27 cellular contexts compared by ENCODE assay signal in the genomic region with DNA sequence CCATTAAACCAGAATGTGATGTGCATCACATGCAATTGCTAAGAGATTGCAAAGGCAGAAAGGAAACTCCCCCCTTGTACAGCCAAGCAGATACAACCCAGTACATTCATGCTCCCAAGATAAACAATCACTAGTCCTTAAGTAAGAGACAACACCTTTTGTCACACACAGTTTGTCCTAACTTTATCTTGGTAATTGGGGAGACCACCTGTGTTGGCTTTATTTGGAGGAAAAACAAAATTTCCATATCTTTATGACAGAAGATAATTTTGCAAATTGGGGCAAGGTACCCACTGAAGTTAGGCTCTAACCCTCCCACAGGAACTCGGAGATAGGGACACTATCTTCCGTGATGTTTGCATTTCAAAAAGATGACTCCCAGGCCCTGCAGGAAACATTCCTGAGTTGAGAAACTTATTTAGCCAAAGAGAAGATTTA.
"Had no signal": no experiment of that assay in that cellular context is flagged by ENCODE, and none has a peak within 500 bp of the region (broad histone marks: within the 10 kb centered on the region; RNA-seq: fewer than 3 reads in every experiment).

No MANE protein-coding gene starts in this region.

- H3K36me3 ChIP-seq: breast epithelium, esophagus muscularis mucosa, lower lobe of right lung, transverse colon, vagina had no signal

- H3K9me3 Mint-ChIP-seq: endodermal cell; natural killer cell treated with Interleukin-12 subunit alpha and Interleukin-12 subunit beta and Interleukin-15 and Interleukin-18, amount 100 ng/mL, for 72 hours had no signal

- H3K4me1 ChIP-seq: breast epithelium, lower lobe of right lung, testis, transverse colon, vagina had no signal

- H3K27me3 Mint-ChIP-seq: activated CD4-positive, alpha-beta memory T cell treated with anti-CD3 and anti-CD28 coated beads for 36 hours; dendritic cell treated with granulocyte-macrophage colony-stimulating factor and Interleukin-4, amounts not matched to agents 40 ng/mL and 50 ng/mL, for 4 days; natural killer cell treated with Interleukin-12 subunit alpha and Interleukin-12 subunit beta and Interleukin-15 and Interleukin-18, amount 100 ng/mL, for 72 hours had no signal

- H3K27ac Mint-ChIP-seq: activated CD4-positive, alpha-beta memory T cell treated with anti-CD3 and anti-CD28 coated beads for 36 hours; dendritic cell treated with granulocyte-macrophage colony-stimulating factor and Interleukin-4, amounts not matched to agents 40 ng/mL and 50 ng/mL, for 4 days; endodermal cell; natural killer cell treated with Interleukin-12 subunit alpha and Interleukin-12 subunit beta and Interleukin-15 and Interleukin-18, amount 100 ng/mL, for 72 hours had no signal

- H3K9me3 ChIP-seq: lower lobe of right lung, mucosa of descending colon, testis, transverse colon, vagina had no signal

- DNase-seq: activated CD4-positive, alpha-beta memory T cell treated with anti-CD3 and anti-CD28 coated beads for 36 hours; activated CD4-positive, alpha-beta T cell treated with anti-CD3 and anti-CD28 coated beads for 48 hours; activated CD8-positive, alpha-beta memory T cell treated with anti-CD3 and anti-CD28 coated beads, Interleukin-2, amount 50 U/mL, for 4 hours; activated gamma-delta T cell; activated naive CD4-positive, alpha-beta T cell treated with anti-CD3 and anti-CD28 coated beads, Interleukin-2, amount 50 U/mL, for 16 hours; activated T-cell treated with anti-CD3 and anti-CD28 coated beads, Interleukin-2, amount 50 U/mL, for 1 hour; amygdala; central memory CD4-positive, alpha-beta T cell; endodermal cell; foreskin melanocyte; heart right ventricle; kidney glomerular epithelial cell; lower lobe of right lung; mucosa of descending colon; posterior cingulate gyrus; right cardiac atrium; stimulated activated CD4-positive, alpha-beta T cell treated with anti-CD3 and anti-CD28 coated beads, Interleukin-2, amount 100 ng/mL, for 48 hours; stimulated activated naive CD8-positive, alpha-beta T cell treated with anti-CD3 and anti-CD28 coated beads, Interleukin-15, Interleukin-2, amounts not matched to agents 100 U/mL and 50 U/mL, for 24 hours; testis; transverse colon had no signal

- H3K4me3 ChIP-seq: breast epithelium, esophagus muscularis mucosa, heart right ventricle, lower lobe of right lung, mucosa of descending colon, testis, transverse colon, vagina had no signal

- H3K27ac ChIP-seq: breast epithelium, esophagus muscularis mucosa, heart right ventricle, lower lobe of right lung, testis, transverse colon, vagina had no signal

- ATAC-seq: activated CD4-positive, CD25-positive, alpha-beta regulatory T cell treated with anti-CD3 and anti-CD28 coated beads, Interleukin-2, amount 50 U/mL, for 24 hours; heart right ventricle; left lobe of liver; lower lobe of right lung; mucosa of descending colon; natural killer cell treated with Interleukin-12 subunit alpha and Interleukin-12 subunit beta and Interleukin-15 and Interleukin-18, amount 100 ng/mL, for 72 hours; right cardiac atrium; stimulated activated naive CD8-positive, alpha-beta T cell treated with anti-CD3 and anti-CD28 coated beads, Interleukin-15, Interleukin-2, amounts not matched to agents 100 U/mL and 50 U/mL, for 24 hours had no signal

- H3K4me3 Mint-ChIP-seq: activated CD4-positive, alpha-beta memory T cell treated with anti-CD3 and anti-CD28 coated beads for 36 hours; dendritic cell treated with granulocyte-macrophage colony-stimulating factor and Interleukin-4, amounts not matched to agents 40 ng/mL and 50 ng/mL, for 4 days; endodermal cell; natural killer cell treated with Interleukin-12 subunit alpha and Interleukin-12 subunit beta and Interleukin-15 and Interleukin-18, amount 100 ng/mL, for 72 hours had no signal

- H3K27me3 ChIP-seq: breast epithelium, esophagus muscularis mucosa, heart right ventricle, testis, transverse colon, vagina had no signal
